In the genomic region with DNA sequence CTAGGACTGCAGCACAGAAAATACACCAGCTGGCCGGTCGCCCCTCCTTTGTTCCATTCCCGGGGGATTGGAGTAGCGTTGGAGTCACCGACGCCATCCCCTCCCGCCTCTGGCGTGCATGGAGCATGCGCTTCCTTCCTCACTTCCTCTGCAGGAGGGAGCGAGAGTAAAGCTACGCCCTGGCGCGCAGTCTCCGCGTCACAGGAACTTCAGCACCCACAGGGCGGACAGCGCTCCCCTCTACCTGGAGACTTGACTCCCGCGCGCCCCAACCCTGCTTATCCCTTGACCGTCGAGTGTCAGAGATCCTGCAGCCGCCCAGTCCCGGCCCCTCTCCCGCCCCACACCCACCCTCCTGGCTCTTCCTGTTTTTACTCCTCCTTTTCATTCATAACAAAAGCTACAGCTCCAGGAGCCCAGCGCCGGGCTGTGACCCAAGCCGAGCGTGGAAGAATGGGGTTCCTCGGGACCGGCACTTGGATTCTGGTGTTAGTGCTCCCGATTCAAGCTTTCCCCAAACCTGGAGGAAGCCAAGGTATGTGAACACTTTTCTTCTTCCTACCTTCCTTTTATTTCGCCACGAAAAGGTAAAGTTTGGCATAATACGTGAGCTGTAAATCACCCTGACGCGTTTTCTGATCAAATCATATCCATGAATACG, we compare ENCODE assay signal across 1 cellular context.
TF ChIP-seq lines count a peak whose summit lies in the region.

SCG3 (plus strand) TSS at position 201 of the 661 bp plus-strand sequence; CDS start at position 454, 253 bp downstream.

TF ChIP-seq in K562, 482 proteins besides CTCF, POLR2A, EP300 and RAD21 (continued from another document and continues in another):
- TF ChIP-seq ZNF583 (CRISPR knock-in tag; IDR thresholded peaks at IDR 0.05), result 0 out of 2 replicates have a peak, but pooled peaks have one; percentile 76
- no peak for TF ChIP-seq CREBBP (IDR thresholded peaks at IDR 0.05; ENCODE audit: low read depth, low read length)
- peak; percentile 41; the same call in 1 of the 2 replicates for TF ChIP-seq ZBTB7A (IDR thresholded peaks at IDR 0.05; ENCODE audit: borderline replicate concordance, control insufficient read depth, low read depth, low read length)
- TF ChIP-seq TEAD1 (CRISPR knock-in tag; IDR thresholded peaks at IDR 0.05), result peak; percentile 65 to 82; a peak in 3 of 4 replicates
- TF ChIP-seq MTA1 (IDR thresholded peaks at IDR 0.05; ENCODE audit: borderline replicate concordance), result peak; percentile 97
- 0 out of 2 replicates have a peak, but pooled peaks have one; percentile 47 for TF ChIP-seq HDAC8 (tag; IDR thresholded peaks at IDR 0.05)
- TF ChIP-seq SMAD2 (IDR thresholded peaks at IDR 0.05; ENCODE audit: low read depth, low read length), result no peak
- TF ChIP-seq PML (IDR thresholded peaks at IDR 0.05; ENCODE audit: low read length), result no peak
- TF ChIP-seq, protein P1, sequence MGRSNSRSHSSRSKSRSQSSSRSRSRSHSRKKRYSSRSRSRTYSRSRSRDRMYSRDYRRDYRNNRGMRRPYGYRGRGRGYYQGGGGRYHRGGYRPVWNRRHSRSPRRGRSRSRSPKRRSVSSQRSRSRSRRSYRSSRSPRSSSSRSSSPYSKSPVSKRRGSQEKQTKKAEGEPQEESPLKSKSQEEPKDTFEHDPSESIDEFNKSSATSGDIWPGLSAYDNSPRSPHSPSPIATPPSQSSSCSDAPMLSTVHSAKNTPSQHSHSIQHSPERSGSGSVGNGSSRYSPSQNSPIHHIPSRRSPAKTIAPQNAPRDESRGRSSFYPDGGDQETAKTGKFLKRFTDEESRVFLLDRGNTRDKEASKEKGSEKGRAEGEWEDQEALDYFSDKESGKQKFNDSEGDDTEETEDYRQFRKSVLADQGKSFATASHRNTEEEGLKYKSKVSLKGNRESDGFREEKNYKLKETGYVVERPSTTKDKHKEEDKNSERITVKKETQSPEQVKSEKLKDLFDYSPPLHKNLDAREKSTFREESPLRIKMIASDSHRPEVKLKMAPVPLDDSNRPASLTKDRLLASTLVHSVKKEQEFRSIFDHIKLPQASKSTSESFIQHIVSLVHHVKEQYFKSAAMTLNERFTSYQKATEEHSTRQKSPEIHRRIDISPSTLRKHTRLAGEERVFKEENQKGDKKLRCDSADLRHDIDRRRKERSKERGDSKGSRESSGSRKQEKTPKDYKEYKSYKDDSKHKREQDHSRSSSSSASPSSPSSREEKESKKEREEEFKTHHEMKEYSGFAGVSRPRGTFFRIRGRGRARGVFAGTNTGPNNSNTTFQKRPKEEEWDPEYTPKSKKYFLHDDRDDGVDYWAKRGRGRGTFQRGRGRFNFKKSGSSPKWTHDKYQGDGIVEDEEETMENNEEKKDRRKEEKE (IDR thresholded peaks at IDR 0.05; ENCODE audit: borderline replicate concordance in 1 of 2, control insufficient read depth in 1 of 2, low read depth in 2 of 2, low read length in 1 of 2), result peak in 1 of 2 experiments; percentile 30; a peak in 1 of 4 replicates
- TF ChIP-seq SIX5 (IDR thresholded peaks at IDR 0.05; ENCODE audit: borderline replicate concordance in 1 of 2, insufficient read depth in 1 of 2, low read depth in 1 of 2, low read length in 2 of 2), result no peak
- TF ChIP-seq, protein P2, sequence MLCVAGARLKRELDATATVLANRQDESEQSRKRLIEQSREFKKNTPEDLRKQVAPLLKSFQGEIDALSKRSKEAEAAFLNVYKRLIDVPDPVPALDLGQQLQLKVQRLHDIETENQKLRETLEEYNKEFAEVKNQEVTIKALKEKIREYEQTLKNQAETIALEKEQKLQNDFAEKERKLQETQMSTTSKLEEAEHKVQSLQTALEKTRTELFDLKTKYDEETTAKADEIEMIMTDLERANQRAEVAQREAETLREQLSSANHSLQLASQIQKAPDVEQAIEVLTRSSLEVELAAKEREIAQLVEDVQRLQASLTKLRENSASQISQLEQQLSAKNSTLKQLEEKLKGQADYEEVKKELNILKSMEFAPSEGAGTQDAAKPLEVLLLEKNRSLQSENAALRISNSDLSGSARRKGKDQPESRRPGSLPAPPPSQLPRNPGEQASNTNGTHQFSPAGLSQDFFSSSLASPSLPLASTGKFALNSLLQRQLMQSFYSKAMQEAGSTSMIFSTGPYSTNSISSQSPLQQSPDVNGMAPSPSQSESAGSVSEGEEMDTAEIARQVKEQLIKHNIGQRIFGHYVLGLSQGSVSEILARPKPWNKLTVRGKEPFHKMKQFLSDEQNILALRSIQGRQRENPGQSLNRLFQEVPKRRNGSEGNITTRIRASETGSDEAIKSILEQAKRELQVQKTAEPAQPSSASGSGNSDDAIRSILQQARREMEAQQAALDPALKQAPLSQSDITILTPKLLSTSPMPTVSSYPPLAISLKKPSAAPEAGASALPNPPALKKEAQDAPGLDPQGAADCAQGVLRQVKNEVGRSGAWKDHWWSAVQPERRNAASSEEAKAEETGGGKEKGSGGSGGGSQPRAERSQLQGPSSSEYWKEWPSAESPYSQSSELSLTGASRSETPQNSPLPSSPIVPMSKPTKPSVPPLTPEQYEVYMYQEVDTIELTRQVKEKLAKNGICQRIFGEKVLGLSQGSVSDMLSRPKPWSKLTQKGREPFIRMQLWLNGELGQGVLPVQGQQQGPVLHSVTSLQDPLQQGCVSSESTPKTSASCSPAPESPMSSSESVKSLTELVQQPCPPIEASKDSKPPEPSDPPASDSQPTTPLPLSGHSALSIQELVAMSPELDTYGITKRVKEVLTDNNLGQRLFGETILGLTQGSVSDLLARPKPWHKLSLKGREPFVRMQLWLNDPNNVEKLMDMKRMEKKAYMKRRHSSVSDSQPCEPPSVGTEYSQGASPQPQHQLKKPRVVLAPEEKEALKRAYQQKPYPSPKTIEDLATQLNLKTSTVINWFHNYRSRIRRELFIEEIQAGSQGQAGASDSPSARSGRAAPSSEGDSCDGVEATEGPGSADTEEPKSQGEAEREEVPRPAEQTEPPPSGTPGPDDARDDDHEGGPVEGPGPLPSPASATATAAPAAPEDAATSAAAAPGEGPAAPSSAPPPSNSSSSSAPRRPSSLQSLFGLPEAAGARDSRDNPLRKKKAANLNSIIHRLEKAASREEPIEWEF (CRISPR knock-in tag; IDR thresholded peaks at IDR 0.05), result no peak
- TF ChIP-seq C11orf30 (IDR thresholded peaks at IDR 0.05; ENCODE audit: low read depth), result peak; percentile 33; the same call in 1 of the 2 replicates
- peak; percentile 47 for TF ChIP-seq NFRKB (IDR thresholded peaks at IDR 0.05; ENCODE audit: low read depth)
- TF ChIP-seq MAZ (CRISPR knock-in tag; conservative IDR thresholded peaks at IDR 0.05 in 1 of 2, IDR thresholded peaks at IDR 0.05 in 1 of 2), result peak; percentile 79 to 98
- TF ChIP-seq, protein P3, sequence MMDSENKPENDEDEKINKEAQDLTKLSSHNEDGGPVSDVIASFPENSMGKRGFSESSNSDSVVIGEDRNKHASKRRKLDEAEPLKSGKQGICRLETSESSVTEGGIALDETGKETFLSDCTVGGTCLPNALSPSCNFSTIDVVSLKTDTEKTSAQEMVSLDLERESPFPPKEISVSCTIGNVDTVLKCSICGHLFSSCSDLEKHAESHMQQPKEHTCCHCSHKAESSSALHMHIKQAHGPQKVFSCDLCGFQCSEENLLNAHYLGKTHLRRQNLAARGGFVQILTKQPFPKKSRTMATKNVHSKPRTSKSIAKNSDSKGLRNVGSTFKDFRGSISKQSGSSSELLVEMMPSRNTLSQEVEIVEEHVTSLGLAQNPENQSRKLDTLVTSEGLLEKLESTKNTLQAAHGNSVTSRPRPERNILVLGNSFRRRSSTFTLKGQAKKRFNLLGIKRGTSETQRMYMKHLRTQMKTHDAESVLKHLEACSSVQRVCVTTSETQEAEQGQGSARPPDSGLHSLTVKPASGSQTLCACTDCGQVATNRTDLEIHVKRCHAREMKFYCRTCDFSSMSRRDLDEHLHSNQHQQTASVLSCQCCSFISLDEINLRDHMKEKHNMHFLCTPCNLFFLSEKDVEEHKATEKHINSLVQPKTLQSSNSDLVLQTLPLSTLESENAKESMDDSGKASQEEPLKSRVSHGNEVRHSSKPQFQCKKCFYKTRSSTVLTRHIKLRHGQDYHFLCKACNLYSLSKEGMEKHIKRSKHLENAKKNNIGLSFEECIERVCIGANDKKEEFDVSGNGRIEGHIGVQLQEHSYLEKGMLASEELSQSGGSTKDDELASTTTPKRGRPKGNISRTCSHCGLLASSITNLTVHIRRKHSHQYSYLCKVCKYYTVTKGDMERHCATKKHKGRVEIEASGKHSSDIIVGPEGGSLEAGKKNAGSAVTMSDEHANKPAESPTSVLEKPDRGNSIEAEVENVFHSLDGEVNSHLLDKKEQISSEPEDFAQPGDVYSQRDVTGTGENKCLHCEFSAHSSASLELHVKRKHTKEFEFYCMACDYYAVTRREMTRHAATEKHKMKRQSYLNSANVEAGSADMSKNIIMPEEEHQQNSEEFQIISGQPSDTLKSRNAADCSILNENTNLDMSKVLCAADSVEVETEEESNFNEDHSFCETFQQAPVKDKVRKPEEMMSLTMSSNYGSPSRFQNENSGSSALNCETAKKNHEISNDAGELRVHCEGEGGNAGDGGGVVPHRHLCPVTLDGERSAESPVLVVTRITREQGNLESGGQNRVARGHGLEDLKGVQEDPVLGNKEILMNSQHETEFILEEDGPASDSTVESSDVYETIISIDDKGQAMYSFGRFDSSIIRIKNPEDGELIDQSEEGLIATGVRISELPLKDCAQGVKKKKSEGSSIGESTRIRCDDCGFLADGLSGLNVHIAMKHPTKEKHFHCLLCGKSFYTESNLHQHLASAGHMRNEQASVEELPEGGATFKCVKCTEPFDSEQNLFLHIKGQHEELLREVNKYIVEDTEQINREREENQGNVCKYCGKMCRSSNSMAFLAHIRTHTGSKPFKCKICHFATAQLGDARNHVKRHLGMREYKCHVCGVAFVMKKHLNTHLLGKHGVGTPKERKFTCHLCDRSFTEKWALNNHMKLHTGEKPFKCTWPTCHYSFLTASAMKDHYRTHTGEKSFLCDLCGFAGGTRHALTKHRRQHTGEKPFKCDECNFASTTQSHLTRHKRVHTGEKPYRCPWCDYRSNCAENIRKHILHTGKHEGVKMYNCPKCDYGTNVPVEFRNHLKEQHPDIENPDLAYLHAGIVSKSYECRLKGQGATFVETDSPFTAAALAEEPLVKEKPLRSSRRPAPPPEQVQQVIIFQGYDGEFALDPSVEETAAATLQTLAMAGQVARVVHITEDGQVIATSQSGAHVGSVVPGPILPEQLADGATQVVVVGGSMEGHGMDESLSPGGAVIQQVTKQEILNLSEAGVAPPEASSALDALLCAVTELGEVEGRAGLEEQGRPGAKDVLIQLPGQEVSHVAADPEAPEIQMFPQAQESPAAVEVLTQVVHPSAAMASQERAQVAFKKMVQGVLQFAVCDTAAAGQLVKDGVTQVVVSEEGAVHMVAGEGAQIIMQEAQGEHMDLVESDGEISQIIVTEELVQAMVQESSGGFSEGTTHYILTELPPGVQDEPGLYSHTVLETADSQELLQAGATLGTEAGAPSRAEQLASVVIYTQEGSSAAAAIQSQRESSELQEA (IDR thresholded peaks at IDR 0.05; ENCODE audit: low read depth), result no peak
- TF ChIP-seq NCOA6 (IDR thresholded peaks at IDR 0.05), result peak; percentile 86
- no peak for TF ChIP-seq SRSF3 (IDR thresholded peaks at IDR 0.05; ENCODE audit: insufficient read depth, low read length)
- TF ChIP-seq, protein P4, sequence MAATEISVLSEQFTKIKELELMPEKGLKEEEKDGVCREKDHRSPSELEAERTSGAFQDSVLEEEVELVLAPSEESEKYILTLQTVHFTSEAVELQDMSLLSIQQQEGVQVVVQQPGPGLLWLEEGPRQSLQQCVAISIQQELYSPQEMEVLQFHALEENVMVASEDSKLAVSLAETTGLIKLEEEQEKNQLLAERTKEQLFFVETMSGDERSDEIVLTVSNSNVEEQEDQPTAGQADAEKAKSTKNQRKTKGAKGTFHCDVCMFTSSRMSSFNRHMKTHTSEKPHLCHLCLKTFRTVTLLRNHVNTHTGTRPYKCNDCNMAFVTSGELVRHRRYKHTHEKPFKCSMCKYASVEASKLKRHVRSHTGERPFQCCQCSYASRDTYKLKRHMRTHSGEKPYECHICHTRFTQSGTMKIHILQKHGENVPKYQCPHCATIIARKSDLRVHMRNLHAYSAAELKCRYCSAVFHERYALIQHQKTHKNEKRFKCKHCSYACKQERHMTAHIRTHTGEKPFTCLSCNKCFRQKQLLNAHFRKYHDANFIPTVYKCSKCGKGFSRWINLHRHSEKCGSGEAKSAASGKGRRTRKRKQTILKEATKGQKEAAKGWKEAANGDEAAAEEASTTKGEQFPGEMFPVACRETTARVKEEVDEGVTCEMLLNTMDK (IDR thresholded peaks at IDR 0.05; ENCODE audit: borderline replicate concordance, insufficient read depth, low read depth, low read length, poor library complexity, severe bottlenecking), result no peak
- TF ChIP-seq TCF3 (CRISPR knock-in tag; IDR thresholded peaks at IDR 0.05), result peak; percentile 66
- TF ChIP-seq CHD2 (IDR thresholded peaks at IDR 0.05; ENCODE audit: low read depth, low read length), result 0 out of 2 replicates have a peak, but pooled peaks have one; percentile 17
- TF ChIP-seq, protein P5, sequence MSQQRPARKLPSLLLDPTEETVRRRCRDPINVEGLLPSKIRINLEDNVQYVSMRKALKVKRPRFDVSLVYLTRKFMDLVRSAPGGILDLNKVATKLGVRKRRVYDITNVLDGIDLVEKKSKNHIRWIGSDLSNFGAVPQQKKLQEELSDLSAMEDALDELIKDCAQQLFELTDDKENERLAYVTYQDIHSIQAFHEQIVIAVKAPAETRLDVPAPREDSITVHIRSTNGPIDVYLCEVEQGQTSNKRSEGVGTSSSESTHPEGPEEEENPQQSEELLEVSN (IDR thresholded peaks at IDR 0.05; ENCODE audit: borderline replicate concordance in 1 of 2, extremely low read depth in 1 of 2, insufficient read depth in 1 of 2, insufficient read length in 1 of 2, low read depth in 1 of 2, low read length in 1 of 2, poor library complexity in 1 of 2, severe bottlenecking in 1 of 2), result peak; percentile 92 to 97
- TF ChIP-seq SP1 (CRISPR knock-in tag; IDR thresholded peaks at IDR 0.05), result no peak; the same call in 1 of the 2 replicates
- peak; percentile 65 for TF ChIP-seq DIDO1 (tag; IDR thresholded peaks at IDR 0.05; ENCODE audit: low read depth)
- no peak for TF ChIP-seq ZZZ3 (IDR thresholded peaks at IDR 0.05)
- no peak for TF ChIP-seq CHD4 (IDR thresholded peaks at IDR 0.05; ENCODE audit: insufficient read depth, insufficient replicate concordance, low read depth, low read length, poor library complexity, severe bottlenecking)
- TF ChIP-seq RB1 (IDR thresholded peaks at IDR 0.05; ENCODE audit: low read depth), result peak; percentile 98
- TF ChIP-seq FOXM1 (IDR thresholded peaks at IDR 0.05; ENCODE audit: low read depth), result no peak
- peak; percentile 82; the same call in 1 of the 2 replicates for TF ChIP-seq FOXM1 (CRISPR knock-in tag; IDR thresholded peaks at IDR 0.05; ENCODE audit: low read depth)
- peak; percentile 57; the same call in 1 of the 2 replicates for TF ChIP-seq EP400 (IDR thresholded peaks at IDR 0.05)
- peak; percentile 76; the same call in 1 of the 2 replicates for TF ChIP-seq ZKSCAN1 (IDR thresholded peaks at IDR 0.05; ENCODE audit: low read depth, low read length)
- peak; percentile 72 for TF ChIP-seq GABPA (tag; conservative IDR thresholded peaks at IDR 0.05; ENCODE audit: low read depth)
- TF ChIP-seq SNRNP70 (optimal IDR thresholded peaks at IDR 0.05; ENCODE audit: low read depth, low read length), result no peak
- no peak for TF ChIP-seq BCL6 (CRISPR knock-in tag; IDR thresholded peaks at IDR 0.05)
- TF ChIP-seq ZNF263 (CRISPR knock-in tag; IDR thresholded peaks at IDR 0.05; ENCODE audit: borderline replicate concordance), result peak; percentile 80; the same call in 1 of the 2 replicates
- no peak for TF ChIP-seq TCFL5 (CRISPR knock-in tag; conservative IDR thresholded peaks at IDR 0.05)
- peak; percentile 96 for TF ChIP-seq NR3C1 (CRISPR knock-in tag; IDR thresholded peaks at IDR 0.05)
- TF ChIP-seq L3MBTL2 (IDR thresholded peaks at IDR 0.05), result peak; percentile 89
- TF ChIP-seq GABPB2 (CRISPR knock-in tag; conservative IDR thresholded peaks at IDR 0.05), result no peak
